In genomic region chr1:43171876-43172531, GRCh38 we compare ENCODE assay signal across 8 cellular contexts. TPM values are rescaled to one million over a fixed set of nuclear protein-coding genes. Genes with fewer than 3 reads are reported as not detected.
DNase-seq lines count a peak whose midpoint lies in the region; ATAC-seq and TF ChIP-seq lines count a peak whose summit lies in the region.

Gene CFAP57 (plus strand): TSS chr1:43172330. CDS start chr1:43172754, 424 bp downstream.
Gene EBNA1BP2 (minus strand): TSS chr1:43172290. CDS start chr1:43172118, 172 bp downstream.

- no peak for TF ChIP-seq POLR2A in lower leg skin (IDR thresholded peaks at IDR 0.05)

- peak within 1 kb of the TSS; percentile 72 for H3K27ac ChIP-seq in CD4-positive, CD25-positive, alpha-beta regulatory T cell (ENCODE audit: insufficient read depth, low read length, poor library complexity, severe bottlenecking)
- H3K27ac ChIP-seq in duodenal mucosa (ENCODE audit: low read depth, low read length): no peak within 1 kb of the TSS

- H3K4me3 Mint-ChIP-seq in CD4-positive, CD25-positive, alpha-beta regulatory T cell: peak within 1 kb of the TSS; percentile 96 to 99 (median 99)

- WGBS in lower leg skin, 2 donors: 0% methylated on average over 43 to 44 of the region's 45 CpGs

- peak within 1 kb of the TSS; percentile 76 to 92 for H3K9ac ChIP-seq in duodenal mucosa (ENCODE audit: low read depth in 1 of 2, low read length in 2 of 2)

- H3K9me3 ChIP-seq in CD4-positive, CD25-positive, alpha-beta regulatory T cell (ENCODE audit: control insufficient read depth in 2 of 2, low read length in 2 of 2): no peaks in the 10 kb centered on the region
- H3K9me3 ChIP-seq in duodenal mucosa (ENCODE audit: control insufficient read depth in 1 of 2, low read length in 2 of 2): no peaks in the 10 kb centered on the region

- H3K4me1 ChIP-seq in CD4-positive, CD25-positive, alpha-beta regulatory T cell (ENCODE audit: control insufficient read depth, insufficient read depth, low read length, poor library complexity, severe bottlenecking): peaks cover 19% of the 10 kb centered on the region
- peaks cover 10 to 11% of the 10 kb centered on the region in 2 donors for H3K4me1 ChIP-seq in duodenal mucosa (ENCODE audit: control insufficient read depth in 1 of 2, insufficient read depth in 2 of 2, low read length in 2 of 2)

- peaks cover 15% of the 10 kb centered on the region for H3K27me3 ChIP-seq in CD4-positive, CD25-positive, alpha-beta regulatory T cell (ENCODE audit: control insufficient read depth, insufficient read depth, low read length)
- H3K27me3 ChIP-seq in duodenal mucosa (ENCODE audit: control insufficient read depth in 1 of 2, insufficient read depth in 2 of 2, low read length in 2 of 2): peaks cover 8 to 11% of the 10 kb centered on the region in 2 donors

- peaks cover 29% of the 10 kb centered on the region for H3K27me3 Mint-ChIP-seq in CD4-positive, CD25-positive, alpha-beta regulatory T cell

- peaks cover 28% of the 10 kb centered on the region for H3K36me3 Mint-ChIP-seq in CD4-positive, CD25-positive, alpha-beta regulatory T cell

- peak; percentile 88 to 96 (median 94) for DNase-seq in CD4-positive, CD25-positive, alpha-beta regulatory T cell
- peak; percentile 100 for DNase-seq in NCI-H748 (lab: John Stamatoyannopoulos, UW; ENCODE audit: unreplicated experiment)
- peak; percentile 90 to 92 for DNase-seq in activated CD4-positive, alpha-beta T cell treated with anti-CD3 and anti-CD28 coated beads, Interleukin-2, amount 50 U/mL, for 24 hours (ENCODE audit: low read depth in 1 of 2, low spot score in 1 of 2)
- DNase-seq in lower leg skin (ENCODE audit: low spot score in 2 of 2): peak; percentile 94 to 98
- DNase-seq in stimulated activated CD4-positive, alpha-beta T cell treated with anti-CD3 and anti-CD28 coated beads, Interleukin-4, amount 100 ng/mL, for 24 hours: peak; percentile 95

- TF ChIP-seq CTCF in lower leg skin (IDR thresholded peaks at IDR 0.05): no peak

- peak; percentile 86 to 90 for ATAC-seq in CD4-positive, CD25-positive, alpha-beta regulatory T cell (ENCODE audit: low read depth in 2 of 2)
- ATAC-seq in GM19438 (IDR thresholded peaks at IDR 0.05; ENCODE audit: low read depth, unreplicated experiment): peak; percentile 89
- ATAC-seq in HG03565 (IDR thresholded peaks at IDR 0.05; ENCODE audit: unreplicated experiment): peak; percentile 94

- H3K27ac Mint-ChIP-seq in CD4-positive, CD25-positive, alpha-beta regulatory T cell: peak within 1 kb of the TSS; percentile 95 to 97 (median 96)

- intact Hi-C loops in lower leg skin (cut with DNase I; ENCODE audit: low total_unique reads): no loop called here

- peak within 1 kb of the TSS; percentile 83 for H3K4me3 ChIP-seq in CD4-positive, CD25-positive, alpha-beta regulatory T cell (ENCODE audit: low read depth, low read length)
- H3K4me3 ChIP-seq in duodenal mucosa (ENCODE audit: low read depth in 1 of 2, low read length in 2 of 2): peak within 1 kb of the TSS; percentile 97 to 100
- H3K4me3 ChIP-seq in lower leg skin (ENCODE audit: low read depth, poor library complexity, severe bottlenecking): peak within 1 kb of the TSS; percentile 91

- peaks cover 9 to 39% (median 29%) of the 10 kb centered on the region in 4 donors for H3K4me1 Mint-ChIP-seq in CD4-positive, CD25-positive, alpha-beta regulatory T cell

- H3K36me3 ChIP-seq in CD4-positive, CD25-positive, alpha-beta regulatory T cell (ENCODE audit: control insufficient read depth, insufficient read depth, low read length): peaks cover 27% of the 10 kb centered on the region
- H3K36me3 ChIP-seq in duodenal mucosa (ENCODE audit: control insufficient read depth in 1 of 2, insufficient read depth in 2 of 2, low read length in 2 of 2): peaks cover 17 to 37% of the 10 kb centered on the region in 2 donors

- H3K9me3 Mint-ChIP-seq in CD4-positive, CD25-positive, alpha-beta regulatory T cell: no peaks in the 10 kb centered on the region

RNA-seq across cellular contexts. Expression of gene CFAP57, which starts in this region (rescaled TPM):
- total RNA-seq in CD4-positive, CD25-positive, alpha-beta regulatory T cell: not detected
- under 1 TPM in 1 of 4 donors, not detected in 3; 0.13 TPM for polyA plus RNA-seq in CD4-positive, CD25-positive, alpha-beta regulatory T cell
- under 1 TPM; 0.19 to 0.38 (median 0.24) TPM for total RNA-seq in lower leg skin

RNA-seq across cellular contexts. Expression of gene EBNA1BP2, which starts in this region (rescaled TPM):
- 17.4 TPM for total RNA-seq in CD4-positive, CD25-positive, alpha-beta regulatory T cell
- 10 to 100 TPM; 51.7 to 62.0 (median 54.1) TPM for polyA plus RNA-seq in CD4-positive, CD25-positive, alpha-beta regulatory T cell
- total RNA-seq in lower leg skin: 10 to 100 TPM; 25.2 to 57.2 (median 43.0) TPM
